Comparison of ENCODE assay signal across 17 cellular contexts in genomic region chr2:226080323-226080722, GRCh38.
DNase-seq lines count a peak whose midpoint lies in the region; ATAC-seq and TF ChIP-seq lines count a peak whose summit lies in the region.
"Had no signal": no experiment of that assay in that cellular context is flagged by ENCODE, and none has a peak within 500 bp of the region (broad histone marks: within the 10 kb centered on the region; RNA-seq: fewer than 3 reads in every experiment).

No MANE protein-coding gene starts in this region.

- H3K36me3 ChIP-seq in WERI-Rb-1 (no peaks in the 10 kb centered on the region), upper lobe of left lung (no peaks in the 10 kb centered on the region)
- H3K36me3 ChIP-seq: colonic mucosa, neutrophil, right atrium auricular region, vagina had no signal

- TF ChIP-seq EP300 in upper lobe of left lung (IDR thresholded peaks at IDR 0.05), result no peak

- H3K4me3 ChIP-seq in WERI-Rb-1 (ENCODE audit: low read depth, low read length) (no peak overlapping the region), upper lobe of left lung (no peak overlapping the region)
- H3K4me3 ChIP-seq: colonic mucosa, right atrium auricular region, vagina had no signal

- H3K27ac ChIP-seq in foreskin keratinocyte (peak overlapping the region; percentile 90), WERI-Rb-1 (no peak overlapping the region), upper lobe of left lung (no peak overlapping the region)
- H3K27ac ChIP-seq: colonic mucosa, neutrophil, right atrium auricular region, vagina had no signal

- H3K9me3 ChIP-seq in WERI-Rb-1 (ENCODE audit: severe bottlenecking) (no peaks in the 10 kb centered on the region), upper lobe of left lung (no peaks in the 10 kb centered on the region)
- H3K9me3 ChIP-seq: colonic mucosa, neutrophil, right atrium auricular region, vagina had no signal

- no peak for TF ChIP-seq POLR2A in upper lobe of left lung (IDR thresholded peaks at IDR 0.05)

- TF ChIP-seq CTCF in foreskin keratinocyte (conservative IDR thresholded peaks at IDR 0.05) (no peak), WERI-Rb-1 (IDR thresholded peaks at IDR 0.05; ENCODE audit: low read depth, low read length) (no peak), upper lobe of left lung (IDR thresholded peaks at IDR 0.05) (no peak)

- H3K27me3 ChIP-seq in foreskin keratinocyte (no peaks in the 10 kb centered on the region), WERI-Rb-1 (ENCODE audit: insufficient read depth, low read depth, severe bottlenecking) (no peaks in the 10 kb centered on the region), upper lobe of left lung (no peaks in the 10 kb centered on the region)
- H3K27me3 ChIP-seq: colonic mucosa, neutrophil, right atrium auricular region, vagina had no signal

- H3K4me1 ChIP-seq in foreskin keratinocyte (peaks cover 41% of the 10 kb centered on the region), upper lobe of left lung (no peaks in the 10 kb centered on the region)
- H3K4me1 ChIP-seq: colonic mucosa, right atrium auricular region had no signal

- ATAC-seq in foreskin keratinocyte (no peak), HG03045 (IDR thresholded peaks at IDR 0.05; ENCODE audit: unreplicated experiment) (no peak), upper lobe of left lung (ENCODE audit: low FRiP score in 2 of 2) (no peak)
- ATAC-seq: activated naive CD8-positive, alpha-beta T cell treated with anti-CD3 and anti-CD28 coated beads, Interleukin-2, amount 50 U/mL, for 24 hours had no signal

- DNase-seq in AG08396 (ENCODE audit: low spot score) (peak; percentile 12), HT1080 (ENCODE audit: low read depth) (peak; percentile 80), astrocyte of the hippocampus (ENCODE audit: low read depth, low spot score) (peak; percentile 39), foreskin keratinocyte (peak in 1 of 2 donors; percentile 61), NCI-H524 (lab: John Stamatoyannopoulos, UW) (no peak), WERI-Rb-1 (no peak), upper lobe of left lung (no peak)
- DNase-seq: activated CD8-positive, alpha-beta memory T cell treated with anti-CD3 and anti-CD28 coated beads for 24 hours; activated naive CD8-positive, alpha-beta T cell treated with anti-CD3 and anti-CD28 coated beads, Interleukin-2, amount 50 U/mL, for 24 hours; colonic mucosa; hippocampal formation; NCI-H1694; stimulated activated CD4-positive, alpha-beta T cell treated with anti-CD3 and anti-CD28 coated beads, Interleukin-2, amount 100 ng/mL, for 24 hours had no signal

Comparison
In these comparisons a context has a peak if more than half of its experiments do, and no peak if none do; other contexts are left out.
1. DNase-seq: peak in AG08396 (single experiment), HT1080 (single experiment) and astrocyte of the hippocampus (single experiment); none in NCI-H524 (0 of 2), WERI-Rb-1 (single experiment) and upper lobe of left lung (0 of 2).